21 cellular contexts compared by ENCODE assay signal in genomic region chr4:60582167-60582566, GRCh38.
"Had no signal": no experiment of that assay in that cellular context is flagged by ENCODE, and none has a peak within 500 bp of the region (broad histone marks: within the 10 kb centered on the region; RNA-seq: fewer than 3 reads in every experiment).

No MANE protein-coding gene starts in this region.

- H3K9me3 ChIP-seq: Peyer's patch, SJSA1, SK-N-SH had no signal

- H3K27ac ChIP-seq: PC-9, Peyer's patch, SJSA1 had no signal

- H3K4me3 ChIP-seq: PC-9, Peyer's patch, SJSA1 had no signal

- H3K4me1 ChIP-seq: Peyer's patch, SJSA1 had no signal

- H3K36me3 ChIP-seq: Peyer's patch, SJSA1 had no signal

- H2AFZ ChIP-seq: PC-9 had no signal

- H3K27me3 ChIP-seq: Peyer's patch, SJSA1 had no signal

- H3K4me2 ChIP-seq: PC-9, SK-N-SH had no signal

- H3K9ac ChIP-seq: SK-N-SH had no signal

- DNase-seq: KBM-7; NCI-H1092; NCI-H1105 treated with DMSO at 0.1 percent for 48 hours; NCI-H1417 treated with DMSO at 0.1 percent for 48 hours; NCI-H146; NCI-H1694 treated with DMSO at 0.1 percent for 48 hours; NCI-H1930; NCI-H2081; NCI-H2107; NCI-H2227 treated with DMSO at 0.1 percent for 48 hours; NCI-H524; NCI-H526 treated with DMSO at 0.1 percent for 48 hours; NCI-H748 treated with DMSO at 0.1 percent for 48 hours; NK-92 treated with Interleukin-12 subunit alpha and Interleukin-12 subunit beta, amount 100 ng/mL, for 24 hours; PC-9; Peyer's patch; Right ventricle myocardium superior; SIG-M5; SK-N-SH; SW 1271 had no signal
